Comparison of ENCODE assay signal across 8 cellular contexts in the genomic region with DNA sequence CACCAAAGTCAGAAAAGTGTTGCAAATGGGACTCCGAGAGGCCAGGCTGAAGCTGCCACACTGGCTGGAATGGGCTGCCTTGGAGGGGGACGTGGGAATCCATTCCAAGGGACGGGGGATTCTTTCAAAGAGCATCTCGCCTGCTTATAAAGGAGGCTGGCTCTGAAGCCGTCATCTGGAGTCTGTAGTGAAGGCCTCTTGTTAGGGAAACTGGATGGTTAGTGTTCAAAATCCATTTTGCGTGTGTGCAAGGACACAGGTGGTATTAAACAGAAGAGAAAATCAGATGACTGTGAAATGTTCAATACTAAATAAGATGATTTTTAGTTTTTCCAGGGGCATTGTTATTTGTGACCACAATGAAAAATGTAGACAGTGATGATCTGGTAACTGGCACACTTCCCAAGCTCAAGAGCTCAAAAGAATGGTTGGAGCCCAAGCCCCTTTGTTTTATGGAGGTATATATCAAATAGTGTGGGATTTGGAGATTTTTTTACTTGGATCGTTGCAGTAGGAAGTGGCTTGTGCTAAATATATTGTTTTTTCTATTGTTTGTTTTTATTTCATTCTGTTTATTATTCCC. TPM values are rescaled to one million over a fixed set of nuclear protein-coding genes. Genes with fewer than 3 reads are reported as not detected.
DNase-seq lines count a peak whose midpoint lies in the region; ATAC-seq and TF ChIP-seq lines count a peak whose summit lies in the region.

No MANE protein-coding gene starts in this region.

- H3K4me1 Mint-ChIP-seq in naive B cell: peaks cover 10 to 23% (median 18%) of the 10 kb centered on the region in 3 donors

- peak overlapping the region; percentile 72 for H3K4me3 ChIP-seq in HEK293 (ENCODE audit: low read depth, low read length)

- no peak for ATAC-seq in naive B cell (ENCODE audit: low read depth in 2 of 2)

- H3K27ac Mint-ChIP-seq in naive B cell: peak overlapping the region; percentile 6 to 96 (median 80)

- no peaks in the 10 kb centered on the region for H3K9me3 ChIP-seq in HEK293 (ENCODE audit: control insufficient read depth, insufficient read depth, low read depth, low read length)

- no peaks in the 10 kb centered on the region for H3K36me3 Mint-ChIP-seq in naive B cell

- CTCF ChIA-PET in HEK293 (lab: Yijun Ruan, JAX): interaction anchor here (1.1 to 1.3 kb wide), 3 partner anchors 11 to 171 kb away, joined by 3 to 6 read pairs (median 3); no protein-coding TSS in a partner anchor

- H3K27ac ChIP-seq in HEK293 (ENCODE audit: extremely low read depth, low read depth, low read length): peak overlapping the region; percentile 79

- no peak for TF ChIP-seq CTCF in HEK293 (tag by site-specific recombination; IDR thresholded peaks at IDR 0.05)

- POLR2A ChIA-PET in HEK293 (lab: Yijun Ruan, JAX): interaction anchor here (0.7 to 2.0 kb wide), 5 partner anchors 11 to 236 kb away, joined by 3 to 11 read pairs (median 3); partner anchors contain the start of genes ITSN2, SF3B6, TP53I3 and WDCP

- H3K36me3 ChIP-seq in HEK293 (ENCODE audit: control insufficient read depth in 2 of 2, insufficient read depth in 1 of 2, low read length in 2 of 2): no peaks in the 10 kb centered on the region

- H3K27me3 Mint-ChIP-seq in naive B cell: no peaks in the 10 kb centered on the region

- H3K4me1 ChIP-seq in HEK293 (ENCODE audit: control insufficient read depth, insufficient read depth, low read length): peaks cover 3% of the 10 kb centered on the region

- H3K4me3 Mint-ChIP-seq in naive B cell: peak overlapping the region; percentile 83 to 94 (median 86)

- peak; percentile 30 for DNase-seq in NCI-H1436 (lab: John Stamatoyannopoulos, UW)
- DNase-seq in NCI-H1436 treated with DMSO at 0.1 percent for 48 hours (lab: John Stamatoyannopoulos, UW): no peak
- DNase-seq in NCI-H345 (lab: John Stamatoyannopoulos, UW): peak; percentile 78
- peak; percentile 20 for DNase-seq in dedifferentiated amniotic fluid mesenchymal stem cell (ENCODE audit: extremely low spot score)
- no peak for DNase-seq in naive B cell
- DNase-seq in SHP77 treated with DMSO at 0.1 percent for 48 hours (lab: John Stamatoyannopoulos, UW): no peak
- DNase-seq in iPS-NIHi7 (ENCODE audit: extremely low spot score): no peak

- no peaks in the 10 kb centered on the region for H3K9me3 Mint-ChIP-seq in naive B cell

TF ChIP-seq in HEK293, 187 proteins besides CTCF, POLR2A, EP300 and RAD21:
- TF ChIP-seq ZNF121 (tag by site-specific recombination; IDR thresholded peaks at IDR 0.05): no peak
- no peak for TF ChIP-seq TCF7L2 (IDR thresholded peaks at IDR 0.05; ENCODE audit: borderline replicate concordance, low read depth, low read length)
- 0 out of 2 replicates have a peak, but pooled peaks have one; percentile 22 for TF ChIP-seq ZNF366 (tag by site-specific recombination; conservative IDR thresholded peaks at IDR 0.05)
- no peak for TF ChIP-seq ZNF658 (tag by site-specific recombination; IDR thresholded peaks at IDR 0.05)
- TF ChIP-seq ZNF664 (tag by site-specific recombination; IDR thresholded peaks at IDR 0.05): no peak
- TF ChIP-seq ZNF146 (tag by site-specific recombination; IDR thresholded peaks at IDR 0.05): no peak
- peak; percentile 28; the same call in 1 of the 2 replicates for TF ChIP-seq ZNF600 (tag by site-specific recombination; IDR thresholded peaks at IDR 0.05)
- TF ChIP-seq ZBTB44 (tag by site-specific recombination; IDR thresholded peaks at IDR 0.05): no peak
- TF ChIP-seq ZBTB17 (tag by site-specific recombination; IDR thresholded peaks at IDR 0.05): peak; percentile 50; the same call in 1 of the 2 replicates
- no peak for TF ChIP-seq ZBTB21 (tag by site-specific recombination; IDR thresholded peaks at IDR 0.05)
- TF ChIP-seq ZNF510 (tag by site-specific recombination; IDR thresholded peaks at IDR 0.05; ENCODE audit: insufficient replicate concordance): no peak
- TF ChIP-seq ZNF423 (tag by site-specific recombination; IDR thresholded peaks at IDR 0.05): no peak
- no peak for TF ChIP-seq ZNF23 (tag by site-specific recombination; IDR thresholded peaks at IDR 0.05; ENCODE audit: borderline replicate concordance)
- TF ChIP-seq ZNF274 (IDR thresholded peaks at IDR 0.05; ENCODE audit: low read length): no peak
- no peak for TF ChIP-seq ZNF274 (tag by site-specific recombination; IDR thresholded peaks at IDR 0.05; ENCODE audit: borderline replicate concordance)

RNA-seq across cellular contexts. Expression of gene FAM228B, which starts 0.8 kb away (rescaled TPM):
- polyA plus RNA-seq in naive B cell (ENCODE audit: low read depth in 6 of 6): 10 to 100 TPM in 2 of 6 donors, 1 to 10 TPM in 4; 3.1 to 15.0 (median 8.3) TPM

RNA-seq across cellular contexts. Expression of gene PFN4, which starts 1.0 kb away (rescaled TPM):
- polyA plus RNA-seq in naive B cell (ENCODE audit: low read depth in 6 of 6): not detected

RNA-seq across cellular contexts. Expression of gene TP53I3, which starts 39.5 kb away (rescaled TPM):
- 1 to 10 TPM in 4 of 6 donors, under 1 TPM in 1, not detected in 1; 0.65 to 2.7 (median 1.2) TPM for polyA plus RNA-seq in naive B cell (ENCODE audit: low read depth in 6 of 6)

RNA-seq across cellular contexts. Expression of gene SF3B6, which starts 48.0 kb away (rescaled TPM):
- 100 to 1,000 TPM; 148 to 229 (median 185) TPM for polyA plus RNA-seq in naive B cell (ENCODE audit: low read depth in 6 of 6)

RNA-seq across cellular contexts. Expression of gene FAM228A, which starts 50.8 kb away (rescaled TPM):
- polyA plus RNA-seq in naive B cell (ENCODE audit: low read depth in 6 of 6): not detected

Comparison
In these comparisons a context has a peak if more than half of its experiments do, and no peak if none do; other contexts are left out.
1. DNase-seq: peak in NCI-H1436 (single experiment), NCI-H345 (single experiment) and dedifferentiated amniotic fluid mesenchymal stem cell (single experiment); none in NCI-H1436 treated with DMSO at 0.1 percent for 48 hours (single experiment), naive B cell (single experiment), SHP77 treated with DMSO at 0.1 percent for 48 hours (single experiment) and iPS-NIHi7 (single experiment).